1 cellular context compared by ENCODE assay signal in the genomic region with DNA sequence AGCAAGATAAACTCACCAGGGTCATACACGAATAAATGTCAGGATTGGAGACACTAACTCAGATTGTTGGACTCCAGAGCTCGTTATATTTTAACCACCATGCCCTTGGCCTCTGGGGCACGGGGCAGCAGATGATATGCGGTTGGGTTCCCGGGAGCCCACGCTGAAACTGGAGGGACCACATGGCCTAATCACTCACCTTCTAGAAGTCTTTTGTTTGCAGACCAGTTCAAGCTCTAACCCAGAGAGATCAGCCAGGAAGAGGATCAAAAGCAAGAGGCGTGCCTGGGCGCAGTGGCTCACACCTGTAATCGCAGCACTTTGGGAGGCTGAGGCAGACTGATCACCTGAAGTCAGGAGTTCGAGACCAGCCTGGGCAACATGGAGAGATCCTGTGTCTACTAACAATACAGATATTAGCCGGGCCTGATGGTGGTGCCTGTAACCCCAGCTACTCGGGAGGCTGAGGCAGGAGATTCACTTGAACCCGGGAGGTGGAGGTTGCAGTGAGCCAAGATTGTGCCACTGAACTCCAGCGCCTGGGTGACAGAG.
TF ChIP-seq lines count a peak whose summit lies in the region.

No MANE protein-coding gene starts in this region.

TF ChIP-seq in K562, 482 proteins besides CTCF, POLR2A, EP300 and RAD21:
- TF ChIP-seq, protein P1, sequence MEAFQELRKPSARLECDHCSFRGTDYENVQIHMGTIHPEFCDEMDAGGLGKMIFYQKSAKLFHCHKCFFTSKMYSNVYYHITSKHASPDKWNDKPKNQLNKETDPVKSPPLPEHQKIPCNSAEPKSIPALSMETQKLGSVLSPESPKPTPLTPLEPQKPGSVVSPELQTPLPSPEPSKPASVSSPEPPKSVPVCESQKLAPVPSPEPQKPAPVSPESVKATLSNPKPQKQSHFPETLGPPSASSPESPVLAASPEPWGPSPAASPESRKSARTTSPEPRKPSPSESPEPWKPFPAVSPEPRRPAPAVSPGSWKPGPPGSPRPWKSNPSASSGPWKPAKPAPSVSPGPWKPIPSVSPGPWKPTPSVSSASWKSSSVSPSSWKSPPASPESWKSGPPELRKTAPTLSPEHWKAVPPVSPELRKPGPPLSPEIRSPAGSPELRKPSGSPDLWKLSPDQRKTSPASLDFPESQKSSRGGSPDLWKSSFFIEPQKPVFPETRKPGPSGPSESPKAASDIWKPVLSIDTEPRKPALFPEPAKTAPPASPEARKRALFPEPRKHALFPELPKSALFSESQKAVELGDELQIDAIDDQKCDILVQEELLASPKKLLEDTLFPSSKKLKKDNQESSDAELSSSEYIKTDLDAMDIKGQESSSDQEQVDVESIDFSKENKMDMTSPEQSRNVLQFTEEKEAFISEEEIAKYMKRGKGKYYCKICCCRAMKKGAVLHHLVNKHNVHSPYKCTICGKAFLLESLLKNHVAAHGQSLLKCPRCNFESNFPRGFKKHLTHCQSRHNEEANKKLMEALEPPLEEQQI (IDR thresholded peaks at IDR 0.05): no peak
- no peak for TF ChIP-seq FOXK1 (CRISPR knock-in tag; IDR thresholded peaks at IDR 0.05; ENCODE audit: borderline replicate concordance)
- TF ChIP-seq ZNF124 (CRISPR knock-in tag; IDR thresholded peaks at IDR 0.05): no peak
- TF ChIP-seq ZNF408 (CRISPR knock-in tag; IDR thresholded peaks at IDR 0.05; ENCODE audit: low read depth): no peak
- TF ChIP-seq ASH1L (IDR thresholded peaks at IDR 0.05; ENCODE audit: borderline replicate concordance, low read depth, partially characterized antibody): no peak
- no peak for TF ChIP-seq KLF6 (CRISPR knock-in tag; IDR thresholded peaks at IDR 0.05; ENCODE audit: borderline replicate concordance)
- no peak for TF ChIP-seq ERF (CRISPR knock-in tag; IDR thresholded peaks at IDR 0.05)
- TF ChIP-seq PRMT5 (CRISPR knock-in tag; IDR thresholded peaks at IDR 0.05): no peak
- TF ChIP-seq, protein P2, sequence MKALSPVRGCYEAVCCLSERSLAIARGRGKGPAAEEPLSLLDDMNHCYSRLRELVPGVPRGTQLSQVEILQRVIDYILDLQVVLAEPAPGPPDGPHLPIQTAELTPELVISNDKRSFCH (CRISPR knock-in tag; IDR thresholded peaks at IDR 0.05): no peak
- TF ChIP-seq, protein P2 (tag; IDR thresholded peaks at IDR 0.05): no peak
- TF ChIP-seq DMBX1 (CRISPR knock-in tag; IDR thresholded peaks at IDR 0.05; ENCODE audit: borderline replicate concordance): no peak
- TF ChIP-seq NBN (IDR thresholded peaks at IDR 0.05; ENCODE audit: low read depth): no peak
TF ChIP-seq in K562: peak in this region for 0.
